Comparison of ENCODE assay signal across 23 cellular contexts in genomic region chr21:17527711-17528110, GRCh38. TPM values are rescaled to one million over a fixed set of nuclear protein-coding genes. Genes with fewer than 3 reads are reported as not detected.
DNase-seq lines count a peak whose midpoint lies in the region; TF ChIP-seq lines count a peak whose summit lies in the region.
"Had no signal": no experiment of that assay in that cellular context is flagged by ENCODE, and none has a peak within 500 bp of the region (broad histone marks: within the 10 kb centered on the region; RNA-seq: fewer than 3 reads in every experiment).

No MANE protein-coding gene starts in this region.

- no peak overlapping the region for H3K9ac ChIP-seq in HUES64 (ENCODE audit: low read depth, low read length)

- H3K27me3 ChIP-seq in HUES64 (ENCODE audit: insufficient read depth, low read length): no peaks in the 10 kb centered on the region
- no peaks in the 10 kb centered on the region for H3K27me3 ChIP-seq in hepatocyte
- no peaks in the 10 kb centered on the region for H3K27me3 ChIP-seq in CD4-positive, alpha-beta memory T cell (ENCODE audit: insufficient read depth, low read length)
- H3K27me3 ChIP-seq: gastroesophageal sphincter, spleen had no signal

- no peaks in the 10 kb centered on the region for H3K9me3 Mint-ChIP-seq in CD4-positive, alpha-beta memory T cell
- H3K9me3 Mint-ChIP-seq: activated T-cell treated with anti-CD3 and anti-CD28 coated beads, Interleukin-2, amount 50 U/mL, for 4 hours; natural killer cell treated with Interleukin-12 subunit alpha and Interleukin-12 subunit beta and Interleukin-15 and Interleukin-18, amount 100 ng/mL, for 72 hours had no signal

- no peaks in the 10 kb centered on the region for H3K9me3 ChIP-seq in HUES64 (ENCODE audit: insufficient read depth, low read depth, low read length)
- H3K9me3 ChIP-seq in hepatocyte (ENCODE audit: low read depth): no peaks in the 10 kb centered on the region
- no peaks in the 10 kb centered on the region for H3K9me3 ChIP-seq in CD4-positive, alpha-beta memory T cell (ENCODE audit: control insufficient read depth in 1 of 2, low read length in 2 of 2)
- H3K9me3 ChIP-seq: gastroesophageal sphincter, spleen had no signal

- no peak overlapping the region for H3K27ac Mint-ChIP-seq in CD4-positive, alpha-beta memory T cell
- H3K27ac Mint-ChIP-seq: activated B cell treated with CpG ODN at 0.5 μM for 24 hours; CD14-positive monocyte; natural killer cell treated with Interleukin-12 subunit alpha and Interleukin-12 subunit beta and Interleukin-15 and Interleukin-18, amount 100 ng/mL, for 72 hours had no signal

- no peak overlapping the region for H3K4me3 Mint-ChIP-seq in CD4-positive, alpha-beta memory T cell
- H3K4me3 Mint-ChIP-seq: activated B cell treated with CpG ODN at 0.5 μM for 24 hours; activated T-cell treated with anti-CD3 and anti-CD28 coated beads, Interleukin-2, amount 50 U/mL, for 4 hours; natural killer cell treated with Interleukin-12 subunit alpha and Interleukin-12 subunit beta and Interleukin-15 and Interleukin-18, amount 100 ng/mL, for 72 hours had no signal

- POLR2A ChIA-PET in CD4-positive, alpha-beta memory T cell (lab: Charles Lee; ENCODE audit: partially characterized antibody): no interaction called here

- TF ChIP-seq CTCF in hepatocyte (IDR thresholded peaks at IDR 0.05; ENCODE audit: poor library complexity): no peak

- H3K4me2 ChIP-seq in hepatocyte: peak overlapping the region; percentile 54

- peak; percentile 3 for DNase-seq in astrocyte of the hippocampus (ENCODE audit: low read depth, low spot score)
- DNase-seq in hepatocyte (ENCODE audit: low spot score): no peak
- DNase-seq in substantia nigra (lab: John Stamatoyannopoulos, UW): no peak
- DNase-seq in CD4-positive, alpha-beta memory T cell: no peak
- DNase-seq in glomerular visceral epithelial cell (ENCODE audit: extremely low spot score): no peak
- DNase-seq in GDM1 (lab: John Stamatoyannopoulos, UW): no peak
- DNase-seq: activated B cell treated with CpG ODN at 0.5 μM for 24 hours; activated CD4-positive, alpha-beta T cell treated with anti-CD3 and anti-CD28 coated beads, Interleukin-2, amount 50 U/mL, for 1 hour; activated naive CD4-positive, alpha-beta T cell; activated T-cell treated with anti-CD3 and anti-CD28 coated beads, Interleukin-2, amount 50 U/mL, for 4 hours; EL; NCI-H1092; NCI-H187; NCI-H2171; NCI-H524; SHP77 treated with DMSO at 0.1 percent for 48 hours; spleen; T1000 had no signal

- peaks cover 0 to 3% of the 10 kb centered on the region in 2 donors for H3K27me3 Mint-ChIP-seq in CD4-positive, alpha-beta memory T cell
- H3K27me3 Mint-ChIP-seq: activated B cell treated with CpG ODN at 0.5 μM for 24 hours had no signal

- WGBS in HUES64: 67% methylated on average over 5 of the region's 5 CpGs
- WGBS in hepatocyte (ENCODE audit: low lambda C conversion rate, missing lambda C conversion rate): 58% methylated on average over 5 of the region's 5 CpGs

- no peak overlapping the region for H2AFZ ChIP-seq in hepatocyte

- intact Hi-C loops in CD4-positive, alpha-beta memory T cell (cut with micrococcal nuclease): no loop called here

- H3K4me1 Mint-ChIP-seq in CD4-positive, alpha-beta memory T cell: no peaks in the 10 kb centered on the region
- H3K4me1 Mint-ChIP-seq: activated B cell treated with CpG ODN at 0.5 μM for 24 hours, CD14-positive monocyte had no signal

- peaks cover 81% of the 10 kb centered on the region for H3K79me2 ChIP-seq in hepatocyte

- peaks cover 42% of the 10 kb centered on the region for H3K4me1 ChIP-seq in HUES64 (ENCODE audit: insufficient read depth, low read length)
- peaks cover 14% of the 10 kb centered on the region for H3K4me1 ChIP-seq in hepatocyte (ENCODE audit: insufficient read depth)
- H3K4me1 ChIP-seq in CD4-positive, alpha-beta memory T cell (ENCODE audit: insufficient read depth, low read length): no peaks in the 10 kb centered on the region
- H3K4me1 ChIP-seq: gastroesophageal sphincter, spleen had no signal

- peaks cover 8% of the 10 kb centered on the region for H4K20me1 ChIP-seq in hepatocyte (ENCODE audit: insufficient read depth, poor library complexity, severe bottlenecking)

- H3K36me3 ChIP-seq in HUES64 (ENCODE audit: insufficient read depth, low read length) (no peaks in the 10 kb centered on the region), hepatocyte (replicated peaks; ENCODE audit: insufficient read depth, low read depth) (no peaks in the 10 kb centered on the region)
- no peaks in the 10 kb centered on the region for H3K36me3 ChIP-seq in CD4-positive, alpha-beta memory T cell (ENCODE audit: insufficient read depth, low read length)
- H3K36me3 ChIP-seq: gastroesophageal sphincter, spleen had no signal

- H3K9me2 ChIP-seq in hepatocyte (replicated peaks; ENCODE audit: insufficient read depth): no peaks in the 10 kb centered on the region

- H3K36me3 Mint-ChIP-seq in CD4-positive, alpha-beta memory T cell: no peaks in the 10 kb centered on the region
- H3K36me3 Mint-ChIP-seq: CD14-positive monocyte; natural killer cell treated with Interleukin-12 subunit alpha and Interleukin-12 subunit beta and Interleukin-15 and Interleukin-18, amount 100 ng/mL, for 72 hours had no signal

- peak overlapping the region; percentile 61; the same call in 1 of the 2 replicates for H3K27ac ChIP-seq in HUES64 (ENCODE audit: low read depth, low read length)
- H3K27ac ChIP-seq in hepatocyte: peak overlapping the region; percentile 41
- H3K27ac ChIP-seq in substantia nigra (ENCODE audit: low read depth, low read length, poor library complexity, severe bottlenecking): peak overlapping the region; percentile 60
- no peak overlapping the region for H3K27ac ChIP-seq in CD4-positive, alpha-beta memory T cell (ENCODE audit: low read depth, low read length)
- H3K27ac ChIP-seq: coronary artery, gastroesophageal sphincter, spleen had no signal

- H3K4me3 ChIP-seq in HUES64 (ENCODE audit: low read length) (no peak overlapping the region), hepatocyte (no peak overlapping the region)
- H3K4me3 ChIP-seq in CD4-positive, alpha-beta memory T cell (ENCODE audit: low read length in 2 of 2): no peak overlapping the region
- H3K4me3 ChIP-seq: coronary artery, gastroesophageal sphincter, spleen had no signal

- CTCF ChIA-PET in CD4-positive, alpha-beta memory T cell (lab: Charles Lee; ENCODE audit: partially characterized antibody): no interaction called here

RNA-seq across cellular contexts. Expression of gene CXADR, which starts 14.9 kb away (rescaled TPM):
- 99.7 TPM for polyA plus RNA-seq in HUES64 (2013, experiment 1 of 2)
- 88.2 TPM for polyA plus RNA-seq in HUES64 (2013, experiment 2 of 2)
- 88.9 and 93.4 TPM in 2 replicates for total RNA-seq in hepatocyte
- polyA plus RNA-seq in hepatocyte: 66.3 and 75.0 TPM in 2 replicates
- 1 to 10 TPM in 1 of 2 experiments, under 1 TPM in 1; 0.64 to 1.4 TPM for total RNA-seq in CD4-positive, alpha-beta memory T cell
- 1 to 10 TPM in 1 of 2 donors, under 1 TPM in 1; 0.13 to 1.0 TPM for polyA plus RNA-seq in CD4-positive, alpha-beta memory T cell
- total RNA-seq: activated B cell treated with CpG ODN at 0.5 μM for 24 hours; natural killer cell treated with Interleukin-12 subunit alpha and Interleukin-12 subunit beta and Interleukin-15 and Interleukin-18, amount 100 ng/mL, for 72 hours had no signal
- polyA plus RNA-seq: CD14-positive monocyte had no signal

Comparison
In these comparisons a context has a peak if more than half of its experiments do, and no peak if none do; other contexts are left out.
1. RNA of gene CXADR, which starts 14.9 kb away (total RNA-seq): 88.9 to 93.4 TPM in hepatocyte; 0.64 to 1.4 TPM in CD4-positive, alpha-beta memory T cell; every median in the first group is over 10 times any median in the second.